Comparison of ENCODE assay signal across 17 cellular contexts in the genomic region with DNA sequence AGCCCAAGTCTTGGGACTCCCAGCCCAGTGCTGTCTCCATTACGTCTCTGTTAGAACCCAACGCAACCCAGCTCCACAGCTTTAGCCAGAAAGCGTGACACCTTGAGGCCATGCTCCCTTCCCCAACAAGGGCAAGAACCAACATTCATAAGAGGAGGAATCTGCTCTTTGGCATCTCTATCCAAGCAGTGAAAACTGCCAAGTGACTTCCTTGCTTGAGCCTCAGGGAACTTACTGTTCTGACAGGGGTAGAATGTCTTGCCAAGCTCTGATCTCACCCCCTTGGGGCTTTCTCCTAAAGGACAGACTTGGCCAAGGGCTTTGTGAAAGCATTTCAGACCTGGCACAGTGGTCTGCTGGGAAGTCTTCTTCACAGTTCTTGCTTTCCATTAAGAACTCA. TPM values are rescaled to one million over a fixed set of nuclear protein-coding genes. Genes with fewer than 3 reads are reported as not detected.
DNase-seq lines count a peak whose midpoint lies in the region; ATAC-seq and TF ChIP-seq lines count a peak whose summit lies in the region.
"Had no signal": no experiment of that assay in that cellular context is flagged by ENCODE, and none has a peak within 500 bp of the region (broad histone marks: within the 10 kb centered on the region; RNA-seq: fewer than 3 reads in every experiment).

No MANE protein-coding gene starts in this region.

- no peak overlapping the region for H3K4me3 ChIP-seq in aorta (ENCODE audit: low read length in 2 of 2)
- H3K4me3 ChIP-seq: BLaER1, GM23338 had no signal

- no peaks in the 10 kb centered on the region for H3K36me3 Mint-ChIP-seq in natural killer cell treated with Interleukin-12 subunit alpha and Interleukin-12 subunit beta and Interleukin-15 and Interleukin-18, amount 100 ng/mL, for 72 hours
- H3K36me3 Mint-ChIP-seq in natural killer cell = no peaks in the 10 kb centered on the region
- H3K36me3 Mint-ChIP-seq: CD8-positive, alpha-beta memory T cell had no signal

- no peak overlapping the region for H3K4me3 Mint-ChIP-seq in natural killer cell treated with Interleukin-12 subunit alpha and Interleukin-12 subunit beta and Interleukin-15 and Interleukin-18, amount 100 ng/mL, for 72 hours
- H3K4me3 Mint-ChIP-seq in natural killer cell = no peak overlapping the region
- H3K4me3 Mint-ChIP-seq: CD8-positive, alpha-beta memory T cell; GM23338 had no signal

- H3K36me3 ChIP-seq in aorta (ENCODE audit: control insufficient read depth in 1 of 2, insufficient read depth in 2 of 2, low read length in 1 of 2) = no peaks in the 10 kb centered on the region
- H3K36me3 ChIP-seq: BLaER1 had no signal

- H3K4me1 Mint-ChIP-seq in natural killer cell treated with Interleukin-12 subunit alpha and Interleukin-12 subunit beta and Interleukin-15 and Interleukin-18, amount 100 ng/mL, for 72 hours (ENCODE audit: low read depth in 2 of 2) = peaks cover 4 to 12% of the 10 kb centered on the region in 2 donors
- H3K4me1 Mint-ChIP-seq in natural killer cell = peaks cover 12 to 15% of the 10 kb centered on the region in 2 donors
- H3K4me1 Mint-ChIP-seq: CD8-positive, alpha-beta memory T cell had no signal

- H3K9me3 Mint-ChIP-seq in natural killer cell treated with Interleukin-12 subunit alpha and Interleukin-12 subunit beta and Interleukin-15 and Interleukin-18, amount 100 ng/mL, for 72 hours = no peaks in the 10 kb centered on the region
- H3K9me3 Mint-ChIP-seq in natural killer cell = no peaks in the 10 kb centered on the region
- H3K9me3 Mint-ChIP-seq: CD8-positive, alpha-beta memory T cell; GM23338 had no signal

- H3K27ac ChIP-seq in aorta (ENCODE audit: low read depth in 1 of 2, low read length in 2 of 2) = no peak overlapping the region
- H3K27ac ChIP-seq: 22Rv1, BLaER1 had no signal

- peak; percentile 8 for DNase-seq in activated effector memory CD4-positive, alpha-beta T cell treated with anti-CD3 and anti-CD28 coated beads, Interleukin-2, amount 50 U/mL, for 16 hours
- DNase-seq in activated effector memory CD4-positive, alpha-beta T cell treated with Interleukin-2 at 50 U/mL for 16 hours = no peak
- peak; percentile 15 for DNase-seq in natural killer cell treated with Interleukin-12 subunit alpha and Interleukin-12 subunit beta and Interleukin-15 and Interleukin-18, amount 100 ng/mL, for 72 hours (ENCODE audit: low spot score)
- DNase-seq in natural killer cell (no peak), omental fat pad (ENCODE audit: low spot score) (no peak), aorta (no peak), AG08396 (ENCODE audit: low spot score) (no peak)
- DNase-seq in stimulated activated CD4-positive, alpha-beta T cell treated with anti-CD3 and anti-CD28 coated beads, Interleukin-2, amount 100 ng/mL, for 48 hours = no peak
- DNase-seq: AML-193; Caco-2; CD8-positive, alpha-beta memory T cell; DND-41; GDM1; H7 had no signal

- 83 to 94% methylated on average over 3 of the region's 3 CpGs for WGBS in aorta, 2 donors

- H3K27ac Mint-ChIP-seq in natural killer cell treated with Interleukin-12 subunit alpha and Interleukin-12 subunit beta and Interleukin-15 and Interleukin-18, amount 100 ng/mL, for 72 hours = no peak overlapping the region
- no peak overlapping the region for H3K27ac Mint-ChIP-seq in natural killer cell
- H3K27ac Mint-ChIP-seq: GM23338 had no signal

- TF ChIP-seq CTCF in natural killer cell (IDR thresholded peaks at IDR 0.05) (no peak), omental fat pad (IDR thresholded peaks at IDR 0.05) (no peak)

- peaks cover 0 to 8% of the 10 kb centered on the region in 2 donors for H3K27me3 Mint-ChIP-seq in natural killer cell treated with Interleukin-12 subunit alpha and Interleukin-12 subunit beta and Interleukin-15 and Interleukin-18, amount 100 ng/mL, for 72 hours
- peaks cover 0 to 8% of the 10 kb centered on the region in 2 donors for H3K27me3 Mint-ChIP-seq in natural killer cell (ENCODE audit: low read depth in 2 of 2)

- H3K27me3 ChIP-seq in aorta (ENCODE audit: control insufficient read depth in 1 of 2, insufficient read depth in 2 of 2, low read length in 1 of 2) = no peaks in the 10 kb centered on the region
- H3K27me3 ChIP-seq: BLaER1 had no signal

- no peak for ATAC-seq in natural killer cell treated with Interleukin-12 subunit alpha and Interleukin-12 subunit beta and Interleukin-15 and Interleukin-18, amount 100 ng/mL, for 72 hours
- ATAC-seq in natural killer cell (no peak), omental fat pad (ENCODE audit: low FRiP score) (peak; percentile 7), aorta (ENCODE audit: low FRiP score) (peak; percentile 55)
- ATAC-seq: GM23338 had no signal

- H3K9me3 ChIP-seq in aorta (ENCODE audit: control insufficient read depth, low read length) = no peaks in the 10 kb centered on the region
- H3K9me3 ChIP-seq: BLaER1, Caco-2 had no signal

- intact Hi-C loops in natural killer cell (cut with micrococcal nuclease) = no loop called here
- intact Hi-C loops in aorta (cut with DNase I) = no loop called here

- no peaks in the 10 kb centered on the region for H3K4me1 ChIP-seq in aorta (ENCODE audit: control insufficient read depth in 1 of 2, insufficient read depth in 2 of 2, low read length in 2 of 2)
- H3K4me1 ChIP-seq: BLaER1, Caco-2 had no signal

RNA-seq across cellular contexts. Expression of a gene that starts 56.6 kb away (rescaled TPM):
- total RNA-seq in natural killer cell treated with Interleukin-12 subunit alpha and Interleukin-12 subunit beta and Interleukin-15 and Interleukin-18, amount 100 ng/mL, for 72 hours = not detected
- under 1 TPM in 1 of 3 donors, not detected in 2; 0.13 TPM for total RNA-seq in natural killer cell
- under 1 TPM in 1 of 4 donors, not detected in 3; 0.84 TPM for total RNA-seq in omental fat pad
- total RNA-seq in aorta = under 1 TPM in 1 of 2 donors, not detected in 1; 0.12 TPM
- not detected for polyA plus RNA-seq in aorta
- total RNA-seq: CD8-positive, alpha-beta memory T cell had no signal
- polyA plus RNA-seq: CD8-positive, alpha-beta memory T cell had no signal

Comparison
In these comparisons a context has a peak if more than half of its experiments do, and no peak if none do; other contexts are left out.
1. DNase-seq: peak in activated effector memory CD4-positive, alpha-beta T cell treated with anti-CD3 and anti-CD28 coated beads, Interleukin-2, amount 50 U/mL, for 16 hours (single experiment) and natural killer cell treated with Interleukin-12 subunit alpha and Interleukin-12 subunit beta and Interleukin-15 and Interleukin-18, amount 100 ng/mL, for 72 hours (single experiment); none in activated effector memory CD4-positive, alpha-beta T cell treated with Interleukin-2 at 50 U/mL for 16 hours (single experiment), natural killer cell (single experiment), omental fat pad (single experiment), aorta (0 of 2), AG08396 (single experiment) and stimulated activated CD4-positive, alpha-beta T cell treated with anti-CD3 and anti-CD28 coated beads, Interleukin-2, amount 100 ng/mL, for 48 hours (0 of 2).
2. ATAC-seq: peak in omental fat pad (single experiment) and aorta (single experiment); none in natural killer cell treated with Interleukin-12 subunit alpha and Interleukin-12 subunit beta and Interleukin-15 and Interleukin-18, amount 100 ng/mL, for 72 hours (0 of 2) and natural killer cell (0 of 3).